12 cellular contexts compared by ENCODE assay signal in genomic region chr20:19737025-19737424, GRCh38. TPM values are rescaled to one million over a fixed set of nuclear protein-coding genes. Genes with fewer than 3 reads are reported as not detected.
DNase-seq lines count a peak whose midpoint lies in the region; ATAC-seq and TF ChIP-seq lines count a peak whose summit lies in the region.
"Had no signal": no experiment of that assay in that cellular context is flagged by ENCODE, and none has a peak within 500 bp of the region (broad histone marks: within the 10 kb centered on the region; RNA-seq: fewer than 3 reads in every experiment).

No MANE protein-coding gene starts in this region.

- no peak for TF ChIP-seq CTCF in epithelial cell of esophagus (IDR thresholded peaks at IDR 0.05; ENCODE audit: insufficient read depth, low read depth, low read length, missing control alignments)

- DNase-seq in GM04504 (ENCODE audit: low read depth): peak; percentile 41
- peak; percentile 46 for DNase-seq in M059J (ENCODE audit: low read depth)
- peak; percentile 99 for DNase-seq in epithelial cell of esophagus (ENCODE audit: low read depth)
- DNase-seq in renal cortical epithelial cell (ENCODE audit: low read depth): peak; percentile 95
- DNase-seq in NCI-H82 treated with DMSO at 0.1 percent for 48 hours (lab: John Stamatoyannopoulos, UW; ENCODE audit: unreplicated experiment): no peak
- DNase-seq: effector CD4-positive, alpha-beta T cell; natural killer cell; NCI-H1930; stimulated activated CD8-positive, alpha-beta memory T cell treated with anti-CD3 and anti-CD28 coated beads, Interleukin-4, amount 100 ng/mL, for 48 hours had no signal

- ATAC-seq in GM18861 (IDR thresholded peaks at IDR 0.05; ENCODE audit: unreplicated experiment) (no peak), HG03095 (IDR thresholded peaks at IDR 0.05; ENCODE audit: unreplicated experiment) (no peak), HG02981 (IDR thresholded peaks at IDR 0.05; ENCODE audit: unreplicated experiment) (no peak)

- H3K4me3 ChIP-seq in epithelial cell of esophagus (ENCODE audit: low read length): no peak overlapping the region

RNA-seq across cellular contexts. Expression of gene RIN2, which starts 21.0 kb away (rescaled TPM):
- 56.6 and 59.6 TPM in 2 replicates for total RNA-seq in M059J (2014; rRNA removed; shearing (Covaris generic))
- 56.1 and 80.6 TPM in 2 replicates for total RNA-seq in renal cortical epithelial cell
